ENCODE assay signal across 31 cellular contexts in the genomic region with DNA sequence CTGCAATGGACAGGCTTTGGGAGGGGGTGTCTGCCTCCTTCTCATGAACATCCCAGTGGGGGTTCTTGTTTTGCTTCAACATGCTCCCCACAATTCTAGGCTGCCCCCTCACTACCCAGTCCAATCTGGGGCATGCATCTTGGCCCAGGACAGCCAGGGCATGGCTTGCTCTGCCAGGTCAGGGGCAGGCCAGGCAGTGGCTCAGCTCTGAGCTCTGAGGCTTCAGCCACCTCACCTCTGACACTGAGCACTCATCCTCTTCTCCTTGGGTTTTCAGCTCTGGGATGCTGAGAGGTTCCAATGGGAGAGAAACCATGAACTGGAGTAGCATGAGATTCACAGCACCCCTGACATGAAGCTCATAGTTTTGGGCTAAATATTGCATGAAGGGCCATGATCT. TPM values are rescaled to one million over a fixed set of nuclear protein-coding genes. Genes with fewer than 3 reads are reported as not detected.
"Had no signal": no experiment of that assay in that cellular context is flagged by ENCODE, and none has a peak within 500 bp of the region (broad histone marks: within the 10 kb centered on the region; RNA-seq: fewer than 3 reads in every experiment).

No MANE protein-coding gene starts in this region.

- DNase-seq: colonic mucosa; cortex of kidney; effector CD4-positive, alpha-beta T cell; effector memory CD4-positive, alpha-beta T cell; erythroblast; esophagus squamous epithelium; foreskin fibroblast; foreskin melanocyte; gastrocnemius medialis; glutamatergic neuron; head of caudate nucleus; heart right ventricle; hippocampal formation; kidney; kidney glomerular epithelial cell; left lung; left ventricle myocardium superior; lower lobe of right lung; mesenchymal stem cell; midbrain; naive thymus-derived CD4-positive, alpha-beta T cell; natural killer cell had no signal

- ATAC-seq: esophagus mucosa; gastrocnemius medialis; heart right ventricle; left lung; left ventricle myocardium superior; lower lobe of right lung; naive thymus-derived CD4-positive, alpha-beta T cell; natural killer cell had no signal

- H3K27ac Mint-ChIP-seq: dendritic cell treated with granulocyte-macrophage colony-stimulating factor and Interleukin-4, amounts not matched to agents 40 ng/mL and 50 ng/mL, for 4 days; naive thymus-derived CD4-positive, alpha-beta T cell; natural killer cell had no signal

- H3K36me3 ChIP-seq: colonic mucosa, esophagus squamous epithelium, gastrocnemius medialis, heart right ventricle, left lung, lower lobe of right lung had no signal

- H3K9me3 Mint-ChIP-seq: dendritic cell treated with granulocyte-macrophage colony-stimulating factor and Interleukin-4, amounts not matched to agents 40 ng/mL and 50 ng/mL, for 4 days; natural killer cell had no signal

- H3K4me1 ChIP-seq: esophagus squamous epithelium, gastrocnemius medialis, left lung, lower lobe of right lung had no signal

- H3K9me3 ChIP-seq: colonic mucosa, esophagus squamous epithelium, gastrocnemius medialis, heart right ventricle, left lung, lower lobe of right lung had no signal

- H3K4me3 Mint-ChIP-seq: dendritic cell treated with granulocyte-macrophage colony-stimulating factor and Interleukin-4, amounts not matched to agents 40 ng/mL and 50 ng/mL, for 4 days; naive thymus-derived CD4-positive, alpha-beta T cell; natural killer cell had no signal

- H3K36me3 Mint-ChIP-seq: naive thymus-derived CD4-positive, alpha-beta T cell; natural killer cell had no signal

- H3K4me1 Mint-ChIP-seq: naive thymus-derived CD4-positive, alpha-beta T cell; natural killer cell had no signal

- H3K27me3 ChIP-seq: colonic mucosa, gastrocnemius medialis had no signal

- H3K4me3 ChIP-seq: colonic mucosa, esophagus squamous epithelium, gastrocnemius medialis, heart right ventricle, left lung, lower lobe of right lung had no signal

- H3K27ac ChIP-seq: colonic mucosa, epithelial cell of prostate, esophagus squamous epithelium, gastrocnemius medialis, heart right ventricle, left lung, lower lobe of right lung had no signal

RNA-seq across cellular contexts. Expression of a gene that starts 11.8 kb away (rescaled TPM):
- total RNA-seq: dermis microvascular lymphatic vessel endothelial cell; glomerular endothelial cell; lung microvascular endothelial cell; mononuclear cell; naive thymus-derived CD4-positive, alpha-beta T cell; natural killer cell had no signal
- polyA plus RNA-seq: naive thymus-derived CD4-positive, alpha-beta T cell had no signal

RNA-seq across cellular contexts. Expression of a gene that starts 49.3 kb away (rescaled TPM):
- total RNA-seq: colonic mucosa, dermis microvascular lymphatic vessel endothelial cell, esophagus mucosa, esophagus squamous epithelium, gastrocnemius medialis, glomerular endothelial cell, heart right ventricle, kidney, left lung, left ventricle myocardium superior, lower leg skin, lower lobe of right lung, lung microvascular endothelial cell, mononuclear cell, mucosa of gallbladder, natural killer cell had no signal
- polyA plus RNA-seq: heart right ventricle; naive thymus-derived CD4-positive, alpha-beta T cell had no signal
